In the genomic region with DNA sequence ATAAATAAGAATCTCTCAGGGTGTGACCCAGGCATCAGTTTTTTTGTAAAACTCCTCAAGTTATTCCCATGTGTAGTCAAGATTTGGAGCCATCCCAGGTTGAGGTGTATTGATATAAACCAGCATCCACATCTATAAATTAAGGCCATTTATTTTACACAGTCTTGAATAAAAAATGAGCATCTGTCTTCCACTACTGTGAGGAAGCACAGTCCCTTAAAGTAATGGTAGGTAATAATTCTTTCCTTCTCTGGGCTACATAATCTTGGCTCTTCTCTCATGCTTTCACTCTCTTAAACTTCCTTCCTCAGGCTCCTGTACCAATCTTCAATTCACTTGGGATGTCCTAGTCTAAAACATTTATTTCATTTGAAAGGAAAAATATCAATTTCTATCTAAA, we compare ENCODE assay signal across 26 cellular contexts.
DNase-seq lines count a peak whose midpoint lies in the region; ATAC-seq, FAIRE-seq and TF ChIP-seq lines count a peak whose summit lies in the region.
"Had no signal": no experiment of that assay in that cellular context is flagged by ENCODE, and none has a peak within 500 bp of the region (broad histone marks: within the 10 kb centered on the region; RNA-seq: fewer than 3 reads in every experiment).

No MANE protein-coding gene starts in this region.

- TF ChIP-seq EP300 in A549 (IDR thresholded peaks at IDR 0.05) (no peak), transverse colon (IDR thresholded peaks at IDR 0.05; ENCODE audit: low read depth) (no peak)

- H3K4me3 ChIP-seq in A549 (no peak overlapping the region), muscle layer of colon (ENCODE audit: low read depth in 1 of 2, low read length in 2 of 2) (no peak overlapping the region), rectal smooth muscle tissue (ENCODE audit: low read length) (no peak overlapping the region), transverse colon (no peak overlapping the region)
- H3K4me3 ChIP-seq: BLaER1, GM12878 had no signal

- in situ Hi-C loops in transverse colon (cut with MboI; ENCODE audit: low pct_ligation_motif_present in 1 of 4, low pct_unique_long_range_greater_than_20kb in 1 of 4, low sequenced_read_pairs in 3 of 4), result loop anchor here (25.0 kb wide), 4 partner anchors 271 to 896 kb away; no protein-coding TSS in a partner anchor

- H3K9ac ChIP-seq in muscle layer of colon (ENCODE audit: low read length), result no peak overlapping the region
- H3K9ac ChIP-seq in rectal smooth muscle tissue (ENCODE audit: low read length), result no peak overlapping the region
- H3K9ac ChIP-seq: BLaER1 had no signal

- DNase-seq in A549 (ENCODE audit: low read depth in 1 of 2, low spot score in 1 of 2) (no peak), transverse colon (no peak), iPS-NIHi11 (ENCODE audit: low spot score) (no peak), NCI-H2081 (lab: John Stamatoyannopoulos, UW) (no peak)
- DNase-seq: ACHN; BE2C; C1 segment of cervical spinal cord; CD4-positive, alpha-beta memory T cell; CD4-positive, CD25-positive, alpha-beta regulatory T cell; CD8-positive, alpha-beta memory T cell; COR-L47; DMS 273 treated with DMSO at 0.1 percent for 48 hours; DMS153; DMS53; DMS79; DND-41; EL; GDM1 had no signal

- H3K36me3 ChIP-seq in muscle layer of colon (ENCODE audit: insufficient read depth, low read length) (no peaks in the 10 kb centered on the region), rectal smooth muscle tissue (ENCODE audit: control insufficient read depth, insufficient read depth, low read length) (no peaks in the 10 kb centered on the region), transverse colon (no peaks in the 10 kb centered on the region)
- H3K36me3 ChIP-seq: BE2C, BLaER1 had no signal

- TF ChIP-seq CTCF in A549 (IDR thresholded peaks at IDR 0.05) (no peak), transverse colon (IDR thresholded peaks at IDR 0.05) (no peak)

- no peak overlapping the region for H3K4me2 ChIP-seq in A549
- H3K4me2 ChIP-seq: BLaER1 had no signal

- H3K27me3 ChIP-seq in muscle layer of colon (ENCODE audit: control insufficient read depth in 1 of 2, insufficient read depth in 2 of 2, low read length in 2 of 2) (no peaks in the 10 kb centered on the region), rectal smooth muscle tissue (ENCODE audit: control insufficient read depth, insufficient read depth, low read length) (no peaks in the 10 kb centered on the region), transverse colon (no peaks in the 10 kb centered on the region)
- H3K27me3 ChIP-seq: BE2C, BLaER1 had no signal

- intact Hi-C loops in transverse colon (cut with DNase I; ENCODE audit: low total_unique reads), result no loop called here

- POLR2A ChIA-PET in A549 (lab: Yijun Ruan, JAX), result no interaction called here

- no peak for FAIRE-seq in A549 (lab: Jason Lieb, UNC)
- FAIRE-seq: GM12878, GM12892, GM18507 had no signal

- CTCF ChIA-PET in A549 (lab: Yijun Ruan, JAX), result no interaction called here

- H3K9me3 ChIP-seq in A549, result no peaks in the 10 kb centered on the region; the same call in 2 of the 3 replicates
- no peaks in the 10 kb centered on the region for H3K9me3 ChIP-seq in muscle layer of colon (ENCODE audit: low read length)
- H3K9me3 ChIP-seq in transverse colon, result no peaks in the 10 kb centered on the region
- H3K9me3 ChIP-seq: BLaER1 had no signal

- TF ChIP-seq POLR2A in A549 (IDR thresholded peaks at IDR 0.05; ENCODE audit: low read length), result no peak
- TF ChIP-seq POLR2A in transverse colon (IDR thresholded peaks at IDR 0.05), result no peak

- peaks cover 28% of the 10 kb centered on the region for H3K4me1 ChIP-seq in A549
- peaks cover 37% of the 10 kb centered on the region for H3K4me1 ChIP-seq in muscle layer of colon (ENCODE audit: insufficient read depth, low read length)
- H3K4me1 ChIP-seq in rectal smooth muscle tissue (ENCODE audit: control insufficient read depth, insufficient read depth, low read length), result peaks cover 24% of the 10 kb centered on the region
- H3K4me1 ChIP-seq in transverse colon, result no peaks in the 10 kb centered on the region
- H3K4me1 ChIP-seq: BLaER1 had no signal

- ATAC-seq in A549 (no peak), GM19395 (IDR thresholded peaks at IDR 0.05; ENCODE audit: unreplicated experiment) (no peak)
- ATAC-seq: GM12878 had no signal

- H3K27ac ChIP-seq in A549 (peak overlapping the region; percentile 38 to 58; a peak in 3 of 6 replicates), muscle layer of colon (ENCODE audit: low read depth, low read length) (peak overlapping the region; percentile 56), rectal smooth muscle tissue (ENCODE audit: low read depth, low read length) (peak overlapping the region; percentile 44), transverse colon (peak overlapping the region in 3 of 4 donors; percentile 28 to 59 (median 37))
- H3K27ac ChIP-seq: 22Rv1, BLaER1 had no signal

- no peak for TF ChIP-seq RAD21 in A549 (conservative IDR thresholded peaks at IDR 0.05 in 1 of 2, IDR thresholded peaks at IDR 0.05 in 1 of 2)

TF ChIP-seq in A549, 52 proteins besides CTCF, POLR2A, EP300 and RAD21:
- TF ChIP-seq RNF2 (IDR thresholded peaks at IDR 0.05; ENCODE audit: borderline replicate concordance, low read depth), result no peak
- TF ChIP-seq EHF (CRISPR knock-in tag; IDR thresholded peaks at IDR 0.05), result no peak
- TF ChIP-seq POLR2AphosphoS2 (conservative IDR thresholded peaks at IDR 0.05; ENCODE audit: low read length), result no peak
- TF ChIP-seq JUN (IDR thresholded peaks at IDR 0.05), result no peak
- no peak for TF ChIP-seq ZFP36 (IDR thresholded peaks at IDR 0.05; ENCODE audit: borderline replicate concordance, partially characterized antibody)
- no peak for TF ChIP-seq CEBPB (IDR thresholded peaks at IDR 0.05)
- TF ChIP-seq HEYL (CRISPR knock-in tag; IDR thresholded peaks at IDR 0.05), result no peak
- no peak for TF ChIP-seq SREBF2 (IDR thresholded peaks at IDR 0.05)
- TF ChIP-seq, protein P1, sequence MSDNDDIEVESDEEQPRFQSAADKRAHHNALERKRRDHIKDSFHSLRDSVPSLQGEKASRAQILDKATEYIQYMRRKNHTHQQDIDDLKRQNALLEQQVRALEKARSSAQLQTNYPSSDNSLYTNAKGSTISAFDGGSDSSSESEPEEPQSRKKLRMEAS (IDR thresholded peaks at IDR 0.05), result no peak
- TF ChIP-seq, protein P2, sequence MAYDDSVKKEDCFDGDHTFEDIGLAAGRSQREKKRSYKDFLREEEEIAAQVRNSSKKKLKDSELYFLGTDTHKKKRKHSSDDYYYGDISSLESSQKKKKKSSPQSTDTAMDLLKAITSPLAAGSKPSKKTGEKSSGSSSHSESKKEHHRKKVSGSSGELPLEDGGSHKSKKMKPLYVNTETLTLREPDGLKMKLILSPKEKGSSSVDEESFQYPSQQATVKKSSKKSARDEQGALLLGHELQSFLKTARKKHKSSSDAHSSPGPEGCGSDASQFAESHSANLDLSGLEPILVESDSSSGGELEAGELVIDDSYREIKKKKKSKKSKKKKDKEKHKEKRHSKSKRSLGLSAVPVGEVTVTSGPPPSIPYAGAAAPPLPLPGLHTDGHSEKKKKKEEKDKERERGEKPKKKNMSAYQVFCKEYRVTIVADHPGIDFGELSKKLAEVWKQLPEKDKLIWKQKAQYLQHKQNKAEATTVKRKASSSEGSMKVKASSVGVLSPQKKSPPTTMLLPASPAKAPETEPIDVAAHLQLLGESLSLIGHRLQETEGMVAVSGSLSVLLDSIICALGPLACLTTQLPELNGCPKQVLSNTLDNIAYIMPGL (CRISPR knock-in tag; IDR thresholded peaks at IDR 0.05; ENCODE audit: borderline replicate concordance), result no peak
- no peak for TF ChIP-seq MAFK (IDR thresholded peaks at IDR 0.05; ENCODE audit: partially characterized antibody)
- no peak for TF ChIP-seq BHLHE40 (IDR thresholded peaks at IDR 0.05; ENCODE audit: low read depth, low read length)
- TF ChIP-seq, protein P3, sequence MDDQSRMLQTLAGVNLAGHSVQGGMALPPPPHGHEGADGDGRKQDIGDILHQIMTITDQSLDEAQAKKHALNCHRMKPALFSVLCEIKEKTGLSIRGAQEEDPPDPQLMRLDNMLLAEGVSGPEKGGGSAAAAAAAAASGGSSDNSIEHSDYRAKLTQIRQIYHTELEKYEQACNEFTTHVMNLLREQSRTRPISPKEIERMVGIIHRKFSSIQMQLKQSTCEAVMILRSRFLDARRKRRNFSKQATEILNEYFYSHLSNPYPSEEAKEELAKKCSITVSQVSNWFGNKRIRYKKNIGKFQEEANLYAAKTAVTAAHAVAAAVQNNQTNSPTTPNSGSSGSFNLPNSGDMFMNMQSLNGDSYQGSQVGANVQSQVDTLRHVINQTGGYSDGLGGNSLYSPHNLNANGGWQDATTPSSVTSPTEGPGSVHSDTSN (IDR thresholded peaks at IDR 0.05), result no peak
- TF ChIP-seq, protein P4, sequence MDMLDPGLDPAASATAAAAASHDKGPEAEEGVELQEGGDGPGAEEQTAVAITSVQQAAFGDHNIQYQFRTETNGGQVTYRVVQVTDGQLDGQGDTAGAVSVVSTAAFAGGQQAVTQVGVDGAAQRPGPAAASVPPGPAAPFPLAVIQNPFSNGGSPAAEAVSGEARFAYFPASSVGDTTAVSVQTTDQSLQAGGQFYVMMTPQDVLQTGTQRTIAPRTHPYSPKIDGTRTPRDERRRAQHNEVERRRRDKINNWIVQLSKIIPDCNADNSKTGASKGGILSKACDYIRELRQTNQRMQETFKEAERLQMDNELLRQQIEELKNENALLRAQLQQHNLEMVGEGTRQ (IDR thresholded peaks at IDR 0.05), result no peak
